In genomic region chrX:53637479-53637878, GRCh38 we compare ENCODE assay signal across 20 cellular contexts. TPM values are rescaled to one million over a fixed set of nuclear protein-coding genes. Genes with fewer than 3 reads are reported as not detected.
DNase-seq lines count a peak whose midpoint lies in the region; ATAC-seq, FAIRE-seq and TF ChIP-seq lines count a peak whose summit lies in the region.
"Had no signal": no experiment of that assay in that cellular context is flagged by ENCODE, and none has a peak within 500 bp of the region (broad histone marks: within the 10 kb centered on the region; RNA-seq: fewer than 3 reads in every experiment).

No MANE protein-coding gene starts in this region.

- no peak overlapping the region for H4K12ac ChIP-seq in trophoblast cell (ENCODE audit: low read depth, low read length)

- H3K27ac ChIP-seq in kidney (ENCODE audit: low read depth in 2 of 2, low read length in 2 of 2) = no peak overlapping the region
- H3K27ac ChIP-seq in gastrocnemius medialis = peak overlapping the region; percentile 53 to 80 (median 66)
- no peak overlapping the region for H3K27ac ChIP-seq in trophoblast cell (ENCODE audit: low read depth, low read length)
- H3K27ac ChIP-seq: C4-2B had no signal

- H3K27me3 ChIP-seq in gastrocnemius medialis = no peaks in the 10 kb centered on the region
- no peaks in the 10 kb centered on the region for H3K27me3 ChIP-seq in trophoblast cell (ENCODE audit: insufficient read depth, low read length)

- H3K18ac ChIP-seq in trophoblast cell (ENCODE audit: low read length) = no peak overlapping the region

- no peak overlapping the region for H4K91ac ChIP-seq in trophoblast cell (ENCODE audit: low read depth, low read length)

- TF ChIP-seq CTCF in kidney (IDR thresholded peaks at IDR 0.05; ENCODE audit: borderline replicate concordance, extremely low read depth, insufficient read depth) (no peak), gastrocnemius medialis (IDR thresholded peaks at IDR 0.05 in 4 of 5, conservative IDR thresholded peaks at IDR 0.05 in 1 of 5) (no peak)

- no peak overlapping the region for H2BK12ac ChIP-seq in trophoblast cell (ENCODE audit: low read length)

- H2AFZ ChIP-seq in trophoblast cell (ENCODE audit: insufficient read depth, low read length, poor library complexity) = no peak overlapping the region
- H2AFZ ChIP-seq: GM23338 had no signal

- H3K4ac ChIP-seq in trophoblast cell (ENCODE audit: low read depth, low read length) = no peak overlapping the region

- ATAC-seq in gastrocnemius medialis = peak in 1 of 2 donors; percentile 76
- ATAC-seq: GM23338, HCT116 had no signal

- H3K4me3 Mint-ChIP-seq in immature natural killer cell = no peak overlapping the region
- H3K4me3 Mint-ChIP-seq in T-helper 2 cell treated with Interferon-gamma antibody and Interleukin-4, amounts not matched to agents 5 μg/mL and 100 μg/mL, for 36 hours = no peak overlapping the region
- H3K4me3 Mint-ChIP-seq: CD4-positive, alpha-beta T cell; GM23338; HFFc6 had no signal

- no CpG with 5 or more reads among the region's 2 CpGs for WGBS in trophoblast cell (ENCODE audit: extremely low coverage, insufficient coverage, insufficient read length)

- peaks cover 4% of the 10 kb centered on the region in 3 donors for H3K36me3 Mint-ChIP-seq in immature natural killer cell
- H3K36me3 Mint-ChIP-seq in T-helper 2 cell treated with Interferon-gamma antibody and Interleukin-4, amounts not matched to agents 5 μg/mL and 100 μg/mL, for 36 hours (ENCODE audit: low read depth) = peaks cover 48% of the 10 kb centered on the region

- in situ Hi-C loops in gastrocnemius medialis (cut with MboI; ENCODE audit: low sequenced_read_pairs in 4 of 4) = no loop called here

- no peak overlapping the region for H3K4me2 ChIP-seq in trophoblast cell (ENCODE audit: low read length)
- H3K4me2 ChIP-seq: GM23338 had no signal

- no peaks in the 10 kb centered on the region for H3K79me1 ChIP-seq in trophoblast cell (ENCODE audit: low read length)

- intact Hi-C loops in kidney (cut with DNase I) (no loop called here), gastrocnemius medialis (cut with DNase I; ENCODE audit: low total_unique reads) (no loop called here)

- H3K4me1 Mint-ChIP-seq in immature natural killer cell = no peaks in the 10 kb centered on the region
- H3K4me1 Mint-ChIP-seq in T-helper 2 cell treated with Interferon-gamma antibody and Interleukin-4, amounts not matched to agents 5 μg/mL and 100 μg/mL, for 36 hours (ENCODE audit: low read depth) = peaks cover 10% of the 10 kb centered on the region
- H3K4me1 Mint-ChIP-seq: GM23338 had no signal

- no peak overlapping the region for H3K9ac ChIP-seq in kidney (ENCODE audit: low read length in 2 of 2)
- H3K9ac ChIP-seq in trophoblast cell (ENCODE audit: low read length) = no peak overlapping the region

- no peak overlapping the region for H4K8ac ChIP-seq in trophoblast cell (ENCODE audit: low read depth, low read length)

- H3K4me1 ChIP-seq in kidney (ENCODE audit: control insufficient read depth in 1 of 2, insufficient read depth in 1 of 2, low read depth in 1 of 2, low read length in 2 of 2) (no peaks in the 10 kb centered on the region), gastrocnemius medialis (no peaks in the 10 kb centered on the region), trophoblast cell (ENCODE audit: control insufficient read depth in 1 of 2, insufficient read depth in 2 of 2, low read length in 2 of 2) (no peaks in the 10 kb centered on the region)
- H3K4me1 ChIP-seq: Caco-2 had no signal

- H2BK5ac ChIP-seq in trophoblast cell (ENCODE audit: low read depth, low read length, poor library complexity) = no peak overlapping the region

- H2AK5ac ChIP-seq in trophoblast cell (ENCODE audit: low read length) = no peak overlapping the region

- no peak overlapping the region for H3K27ac Mint-ChIP-seq in immature natural killer cell
- no peak overlapping the region for H3K27ac Mint-ChIP-seq in T-helper 2 cell treated with Interferon-gamma antibody and Interleukin-4, amounts not matched to agents 5 μg/mL and 100 μg/mL, for 36 hours
- H3K27ac Mint-ChIP-seq: CD4-positive, alpha-beta T cell; GM23338; HFFc6 had no signal

- TF ChIP-seq POLR2A in gastrocnemius medialis (IDR thresholded peaks at IDR 0.05) = no peak

- no peak overlapping the region for H2BK120ac ChIP-seq in trophoblast cell (ENCODE audit: insufficient read depth, low read length, poor library complexity)

- no peak overlapping the region for H3K23ac ChIP-seq in trophoblast cell (ENCODE audit: low read length)

- H3K14ac ChIP-seq in trophoblast cell (ENCODE audit: low read length) = no peak overlapping the region

- no peaks in the 10 kb centered on the region for H3K9me3 Mint-ChIP-seq in immature natural killer cell
- no peaks in the 10 kb centered on the region for H3K9me3 Mint-ChIP-seq in T-helper 2 cell treated with Interferon-gamma antibody and Interleukin-4, amounts not matched to agents 5 μg/mL and 100 μg/mL, for 36 hours
- H3K9me3 Mint-ChIP-seq: CD4-positive, alpha-beta T cell; GM23338; HFFc6 had no signal

- FAIRE-seq in RCC 7860 (lab: Jason Lieb, UNC) (peak; percentile 27), kidney (lab: Jason Lieb, UNC) (peak; percentile 15)
- FAIRE-seq: A204.1, GM12892, GM18507 had no signal

- DNase-seq in RCC 7860 (ENCODE audit: low spot score) (no peak), kidney (no peak), gastrocnemius medialis (peak in 1 of 2 donors; percentile 3), immature natural killer cell (no peak), trophoblast cell (no peak)
- DNase-seq in T-helper 2 cell treated with Interferon-gamma antibody and Interleukin-4, amounts not matched to agents 5 μg/mL and 100 μg/mL, for 36 hours (ENCODE audit: low spot score) = no peak
- DNase-seq: AML-193; Caco-2; CD4-positive, alpha-beta T cell; DMS153; DMS79; GDM1; H7; HFFc6 had no signal

- peaks cover 0 to 5% (median 0%) of the 10 kb centered on the region in 3 donors for H3K27me3 Mint-ChIP-seq in immature natural killer cell (ENCODE audit: low read depth in 3 of 3)
- no peaks in the 10 kb centered on the region for H3K27me3 Mint-ChIP-seq in T-helper 2 cell treated with Interferon-gamma antibody and Interleukin-4, amounts not matched to agents 5 μg/mL and 100 μg/mL, for 36 hours (ENCODE audit: low read depth)
- H3K27me3 Mint-ChIP-seq: CD4-positive, alpha-beta T cell had no signal

- H3K4me3 ChIP-seq in kidney (ENCODE audit: low read length in 2 of 2) (no peak overlapping the region), gastrocnemius medialis (no peak overlapping the region), trophoblast cell (ENCODE audit: low read depth, low read length) (no peak overlapping the region)
- H3K4me3 ChIP-seq: GM23338 had no signal

- no peaks in the 10 kb centered on the region for H3K79me2 ChIP-seq in trophoblast cell (ENCODE audit: control insufficient read depth, insufficient read depth, low read length, poor library complexity)

- H3K9me3 ChIP-seq in kidney (ENCODE audit: control insufficient read depth in 1 of 2, low read length in 2 of 2) (no peaks in the 10 kb centered on the region), gastrocnemius medialis (no peaks in the 10 kb centered on the region), trophoblast cell (ENCODE audit: insufficient read depth, low read depth, low read length) (no peaks in the 10 kb centered on the region)
- H3K9me3 ChIP-seq: Caco-2 had no signal

- peaks cover 8 to 15% of the 10 kb centered on the region in 2 donors for H3K36me3 ChIP-seq in kidney (ENCODE audit: control insufficient read depth in 1 of 2, insufficient read depth in 2 of 2, low read length in 2 of 2)
- H3K36me3 ChIP-seq in gastrocnemius medialis = peaks cover 0 to 13% of the 10 kb centered on the region in 2 donors
- H3K36me3 ChIP-seq in trophoblast cell (ENCODE audit: control insufficient read depth in 1 of 2, insufficient read depth in 2 of 2, low read length in 2 of 2) = peaks cover 4 to 12% of the 10 kb centered on the region in 2 experiments

RNA-seq across cellular contexts. Expression of gene HUWE1, which starts 49.0 kb away (rescaled TPM):
- total RNA-seq in kidney = 203 TPM
- 34.2 TPM for polyA plus RNA-seq in kidney (ENCODE audit: insufficient read depth, low read depth, low replicate concordance)
- total RNA-seq in gastrocnemius medialis = 100 to 1,000 TPM in 3 of 4 donors, 10 to 100 TPM in 1; 99.7 to 173 (median 142) TPM
- 10 to 100 TPM in 1 of 3 donors, 1 to 10 TPM in 2; 4.2 to 22.4 (median 4.6) TPM for polyA plus RNA-seq in immature natural killer cell
- 57.3 and 60.9 TPM in 2 replicates for polyA plus RNA-seq in trophoblast cell (2013)

Comparison
In these comparisons a context has a peak if more than half of its experiments do, and no peak if none do; other contexts are left out.
1. H3K27ac ChIP-seq: peak in gastrocnemius medialis (4 of 4); none in kidney (0 of 2) and trophoblast cell (single experiment).